In the genomic region with DNA sequence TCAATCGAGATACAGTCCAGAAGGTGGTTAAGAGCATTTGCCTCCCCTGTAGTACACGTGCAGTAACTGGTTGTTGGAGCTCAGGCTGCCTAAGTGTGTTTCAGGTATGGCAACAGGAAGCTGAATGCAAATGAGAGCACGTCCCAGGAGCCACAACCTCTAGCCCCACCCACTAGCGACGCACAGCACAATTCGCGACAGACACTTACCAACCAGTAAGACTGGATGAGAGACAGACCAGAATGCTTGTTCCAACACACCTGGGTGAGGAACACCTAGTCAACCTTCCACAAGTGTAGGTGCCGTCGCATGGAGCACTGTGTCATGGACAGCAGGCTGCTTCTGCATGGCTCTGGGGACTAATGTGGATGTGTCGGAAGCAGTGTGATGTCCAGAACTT, we compare ENCODE assay signal across 8 cellular contexts. TPM values are rescaled to one million over a fixed set of nuclear protein-coding genes. Genes with fewer than 3 reads are reported as not detected.
A peak's percentile ranks its signal among the peaks of the same experiment; 100 is the strongest.
DNase-seq lines count a peak whose midpoint lies in the region; ATAC-seq and TF ChIP-seq lines count a peak whose summit lies in the region.

No MANE protein-coding gene starts in this region.

- H3K27me3 Mint-ChIP-seq in CD4-positive, alpha-beta memory T cell, result no peaks in the 10 kb centered on the region
- H3K27me3 Mint-ChIP-seq in activated T-cell treated with anti-CD3 and anti-CD28 coated beads, Interleukin-2, amount 50 U/mL, for 24 hours, result no peaks in the 10 kb centered on the region

- TF ChIP-seq CTCF in mucosa of descending colon (IDR thresholded peaks at IDR 0.05) (no peak), GM20000 (IDR thresholded peaks at IDR 0.05; ENCODE audit: extremely low read depth, missing control alignments) (no peak)

- peak overlapping the region in 6 of 8 donors; percentile 40 to 80 (median 67) for H3K4me3 Mint-ChIP-seq in CD4-positive, alpha-beta memory T cell
- no peak overlapping the region for H3K4me3 Mint-ChIP-seq in activated T-cell treated with anti-CD3 and anti-CD28 coated beads, Interleukin-2, amount 50 U/mL, for 24 hours

- ATAC-seq in mucosa of descending colon, result peak; percentile 74
- ATAC-seq in Right ventricle myocardium superior (ENCODE audit: poor library complexity), result no peak

- peaks cover 23 to 55% (median 42%) of the 10 kb centered on the region in 4 donors for H3K4me1 Mint-ChIP-seq in CD4-positive, alpha-beta memory T cell
- H3K4me1 Mint-ChIP-seq in activated T-cell treated with anti-CD3 and anti-CD28 coated beads, Interleukin-2, amount 50 U/mL, for 24 hours (ENCODE audit: low read depth), result peaks cover 61% of the 10 kb centered on the region

- no peaks in the 10 kb centered on the region for H3K36me3 ChIP-seq in CD4-positive, alpha-beta memory T cell (ENCODE audit: insufficient read depth, low read length)
- no peaks in the 10 kb centered on the region for H3K36me3 ChIP-seq in mucosa of descending colon (ENCODE audit: low read depth)

- peaks cover 43% of the 10 kb centered on the region for H3K4me1 ChIP-seq in CD4-positive, alpha-beta memory T cell (ENCODE audit: insufficient read depth, low read length)
- H3K4me1 ChIP-seq in mucosa of descending colon (ENCODE audit: low read depth), result peaks cover 3% of the 10 kb centered on the region

- peak overlapping the region; percentile 5 for H3K27ac ChIP-seq in CD4-positive, alpha-beta memory T cell (ENCODE audit: low read depth, low read length)

- intact Hi-C loops in CD4-positive, alpha-beta memory T cell (cut with micrococcal nuclease), result loop anchor here (1.0 to 2.0 kb wide), 2 partner anchors 8 to 214 kb away; no protein-coding TSS in a partner anchor
- intact Hi-C loops in mucosa of descending colon (cut with DNase I, micrococcal nuclease), result loop anchor here in 1 of 2 donors (5.0 kb wide), 1 partner anchor 83 kb away; no protein-coding TSS in a partner anchor
- intact Hi-C loops in Right ventricle myocardium superior (cut with DNase I), result loop anchor here (5.0 kb wide), 2 partner anchors 57 to 83 kb away; no protein-coding TSS in a partner anchor

- DNase-seq in CD4-positive, alpha-beta memory T cell, result peak; percentile 61 to 89 (median 72)
- DNase-seq in NCI-H510A (lab: John Stamatoyannopoulos, UW) (peak; percentile 42), mucosa of descending colon (peak; percentile 68 to 76 (median 69)), Right ventricle myocardium superior (no peak), NOMO-1 (lab: John Stamatoyannopoulos, UW; ENCODE audit: unreplicated experiment in 2 of 2) (no peak), GM20000 (ENCODE audit: low spot score) (no peak), LoVo (ENCODE audit: low spot score) (no peak)
- peak; percentile 65 for DNase-seq in activated T-cell treated with anti-CD3 and anti-CD28 coated beads, Interleukin-2, amount 50 U/mL, for 24 hours

- CTCF ChIA-PET in CD4-positive, alpha-beta memory T cell (lab: Charles Lee; ENCODE audit: partially characterized antibody), result interaction anchor here (0.7 to 11.3 kb wide), 10 partner anchors 15 to 140 kb away, joined by 3 to 223 read pairs (median 34); a partner anchor contains a TSS

- H3K36me3 Mint-ChIP-seq in CD4-positive, alpha-beta memory T cell, result peaks cover 3 to 4% of the 10 kb centered on the region in 2 donors
- H3K36me3 Mint-ChIP-seq in activated T-cell treated with anti-CD3 and anti-CD28 coated beads, Interleukin-2, amount 50 U/mL, for 24 hours (ENCODE audit: low read depth), result no peaks in the 10 kb centered on the region

- peaks cover 0 to 5% (median 0%) of the 10 kb centered on the region in 8 donors for H3K9me3 Mint-ChIP-seq in CD4-positive, alpha-beta memory T cell
- H3K9me3 Mint-ChIP-seq in activated T-cell treated with anti-CD3 and anti-CD28 coated beads, Interleukin-2, amount 50 U/mL, for 24 hours, result peaks cover 5% of the 10 kb centered on the region

- H3K9me3 ChIP-seq in CD4-positive, alpha-beta memory T cell (ENCODE audit: control insufficient read depth in 1 of 2, low read length in 2 of 2), result no peaks in the 10 kb centered on the region
- H3K9me3 ChIP-seq in mucosa of descending colon, result no peaks in the 10 kb centered on the region

- peak overlapping the region; percentile 66 to 96 (median 90) for H3K27ac Mint-ChIP-seq in CD4-positive, alpha-beta memory T cell
- H3K27ac Mint-ChIP-seq in activated T-cell treated with anti-CD3 and anti-CD28 coated beads, Interleukin-2, amount 50 U/mL, for 24 hours, result peak overlapping the region; percentile 42

- H3K27me3 ChIP-seq in CD4-positive, alpha-beta memory T cell (ENCODE audit: insufficient read depth, low read length), result no peaks in the 10 kb centered on the region

- POLR2A ChIA-PET in CD4-positive, alpha-beta memory T cell (lab: Charles Lee; ENCODE audit: partially characterized antibody), result interaction anchor here (0.5 to 5.8 kb wide), 15 partner anchors 9 to 215 kb away, joined by 3 to 91 read pairs (median 7); a partner anchor contains a TSS

- H3K4me3 ChIP-seq in CD4-positive, alpha-beta memory T cell (ENCODE audit: low read length in 2 of 2), result peak overlapping the region in 1 of 2 donors; percentile 29
- H3K4me3 ChIP-seq in mucosa of descending colon, result no peak overlapping the region

RNA-seq across cellular contexts. Expression of a gene that starts 7.2 kb away (rescaled TPM):
- total RNA-seq in CD4-positive, alpha-beta memory T cell, result 10 to 100 TPM; 56.7 to 58.0 TPM
- 100 to 1,000 TPM; 126 to 159 TPM for polyA plus RNA-seq in CD4-positive, alpha-beta memory T cell
- total RNA-seq in mucosa of descending colon, result 100 to 1,000 TPM in 2 of 3 donors, 10 to 100 TPM in 1; 66.7 to 187 (median 132) TPM
- 25.3 TPM for total RNA-seq in Right ventricle myocardium superior

RNA-seq across cellular contexts. Expression of a gene that starts 54.3 kb away (rescaled TPM):
- 10 to 100 TPM; 83.2 to 88.5 TPM for total RNA-seq in CD4-positive, alpha-beta memory T cell
- polyA plus RNA-seq in CD4-positive, alpha-beta memory T cell, result 10 to 100 TPM; 20.4 to 41.0 TPM
- total RNA-seq in mucosa of descending colon, result 1 to 10 TPM; 3.7 to 6.4 (median 4.2) TPM
- 2.9 TPM for total RNA-seq in Right ventricle myocardium superior

Comparison
In these comparisons a context has a peak if more than half of its experiments do, and no peak if none do; other contexts are left out.
1. DNase-seq: peak in CD4-positive, alpha-beta memory T cell (5 of 5), NCI-H510A (single experiment), activated T-cell treated with anti-CD3 and anti-CD28 coated beads, Interleukin-2, amount 50 U/mL, for 24 hours (single experiment) and mucosa of descending colon (3 of 3); none in Right ventricle myocardium superior (single experiment), NOMO-1 (0 of 2), GM20000 (single experiment) and LoVo (single experiment).
2. RNA of a gene that starts 54.3 kb away (total RNA-seq): 83.2 to 88.5 TPM in CD4-positive, alpha-beta memory T cell; 3.7 to 6.4 TPM in mucosa of descending colon and 2.9 TPM in Right ventricle myocardium superior (single experiment); every median in the first group is over 10 times any median in the second.